In genomic region chr4:128858875-128859696, GRCh38 we compare ENCODE assay signal across 1 cellular context.
TF ChIP-seq lines count a peak whose summit lies in the region.

No MANE protein-coding gene starts in this region.

TF ChIP-seq in H1, 55 proteins besides CTCF, POLR2A, EP300 and RAD21:
- TF ChIP-seq POLR2AphosphoS5 (IDR thresholded peaks at IDR 0.05; ENCODE audit: low read depth, low read length), result peak; percentile 91
- TF ChIP-seq MAX (IDR thresholded peaks at IDR 0.05), result no peak
TF ChIP-seq in H1: peak in this region for 1.
